ENCODE assay signal across 8 cellular contexts in genomic region chr3:134249442-134249841, GRCh38. TPM values are rescaled to one million over a fixed set of nuclear protein-coding genes. Genes with fewer than 3 reads are reported as not detected.
A peak's percentile ranks its signal among the peaks of the same experiment; 100 is the strongest.
DNase-seq lines count a peak whose midpoint lies in the region; ATAC-seq, FAIRE-seq and TF ChIP-seq lines count a peak whose summit lies in the region.

No MANE protein-coding gene starts in this region.

- POLR2A ChIA-PET in HepG2 (lab: Yijun Ruan, JAX) = interaction anchor here (0.8 kb wide), 1 partner anchor 13 kb away, joined by 3 read pairs; no protein-coding TSS in a partner anchor

- peaks cover 76% of the 10 kb centered on the region for H3K4me1 Mint-ChIP-seq in activated T-cell treated with anti-CD3 and anti-CD28 coated beads, Interleukin-2, amount 50 U/mL, for 72 hours (ENCODE audit: low read depth)

- CTCF ChIA-PET in HepG2 (lab: Yijun Ruan, JAX; ENCODE audit: low intra/inter-chr PET ratio, low total read pairs) = no interaction called here

- H3K4me2 ChIP-seq in HepG2 (ENCODE audit: low read depth, low read length) = peak overlapping the region; percentile 75

- H3K27me3 ChIP-seq in ascending aorta = no peaks in the 10 kb centered on the region
- 0 out of 5 replicates have a peak, but pooled peaks cover 0 to 3% of the 10 kb centered on the region in 2 experiments for H3K27me3 ChIP-seq in HepG2 (ENCODE audit: control insufficient read depth in 1 of 2, insufficient read depth in 2 of 2, low read length in 2 of 2)
- no peaks in the 10 kb centered on the region for H3K27me3 ChIP-seq in transverse colon

- H3K4me3 Mint-ChIP-seq in activated T-cell treated with anti-CD3 and anti-CD28 coated beads, Interleukin-2, amount 50 U/mL, for 72 hours = peak overlapping the region; percentile 85 to 87

- intact Hi-C loops in ascending aorta (cut with DNase I) (no loop called here), HepG2 (cut with micrococcal nuclease; ENCODE audit: unreplicated experiment) (no loop called here), transverse colon (cut with DNase I; ENCODE audit: low total_unique reads) (no loop called here)

- 1% methylated on average over 4 of the region's 4 CpGs for WGBS in HepG2 (ENCODE audit: low lambda C conversion rate)
- 5 to 11% methylated on average over 3 to 4 of the region's 4 CpGs for WGBS in transverse colon (ENCODE audit: low coverage in 1 of 2), 2 donors

- no peak for DNase-seq in activated T-cell treated with anti-CD3 and anti-CD28 coated beads, Interleukin-2, amount 50 U/mL, for 72 hours
- DNase-seq in activated T-cell treated with anti-CD3 and anti-CD28 coated beads, Interleukin-2, amount 50 U/mL, for 48 hours = no peak
- DNase-seq in ascending aorta (ENCODE audit: low spot score in 2 of 2) (no peak), HepG2 (ENCODE audit: low spot score) (no peak), transverse colon (no peak), hepatic stellate cell (ENCODE audit: low spot score) (no peak)

- H3K36me3 ChIP-seq in ascending aorta (no peaks in the 10 kb centered on the region), HepG2 (replicated peaks in 1 of 2; ENCODE audit: control insufficient read depth in 1 of 2, insufficient read depth in 2 of 2, low read length in 2 of 2) (peaks cover 3% of the 10 kb centered on the region in 2 experiments; a peak in 2 of 5 replicates), transverse colon (no peaks in the 10 kb centered on the region)

- no peak for TF ChIP-seq RAD21 in HepG2 (CRISPR knock-in tag; IDR thresholded peaks at IDR 0.05)

- TF ChIP-seq CTCF in ascending aorta (IDR thresholded peaks at IDR 0.05) (no peak), HepG2 (CRISPR knock-in tag; IDR thresholded peaks at IDR 0.05) (no peak), transverse colon (IDR thresholded peaks at IDR 0.05) (no peak)

- H4K20me1 ChIP-seq in HepG2 (ENCODE audit: insufficient read depth, low read length) = peaks cover 23% of the 10 kb centered on the region

- peaks cover 5 to 10% of the 10 kb centered on the region in 2 donors for H3K36me3 Mint-ChIP-seq in activated T-cell treated with anti-CD3 and anti-CD28 coated beads, Interleukin-2, amount 50 U/mL, for 72 hours (ENCODE audit: insufficient read depth in 2 of 2)

- H3K4me3 ChIP-seq in ascending aorta = peak overlapping the region; percentile 85 to 98
- peak overlapping the region; percentile 76 to 85 (median 79); a peak in 5 of 6 replicates for H3K4me3 ChIP-seq in HepG2 (replicated peaks in 1 of 3; ENCODE audit: insufficient read depth in 1 of 3, low read depth in 2 of 3, low read length in 3 of 3)
- peak overlapping the region; percentile 1 to 97 (median 86) for H3K4me3 ChIP-seq in transverse colon

- H3K27ac ChIP-seq in ascending aorta (peak overlapping the region; percentile 87 to 98), HepG2 (ENCODE audit: extremely low read length, insufficient read depth, low read length) (peak overlapping the region; percentile 74), transverse colon (peak overlapping the region; percentile 90 to 95 (median 92))

- peak; percentile 26 for FAIRE-seq in HepG2 (lab: Jason Lieb, UNC)

- H3K4me1 ChIP-seq in ascending aorta (peaks cover 0 to 15% of the 10 kb centered on the region in 2 donors), HepG2 (ENCODE audit: insufficient read depth, low read length) (peaks cover 74% of the 10 kb centered on the region), transverse colon (peaks cover 7 to 59% (median 29%) of the 10 kb centered on the region in 4 donors)

- no peaks in the 10 kb centered on the region for H3K9me3 ChIP-seq in ascending aorta
- H3K9me3 ChIP-seq in HepG2 (ENCODE audit: low read length) = no peaks in the 10 kb centered on the region
- H3K9me3 ChIP-seq in transverse colon = no peaks in the 10 kb centered on the region

- peaks cover 0 to 2% of the 10 kb centered on the region in 2 donors for H3K9me3 Mint-ChIP-seq in activated T-cell treated with anti-CD3 and anti-CD28 coated beads, Interleukin-2, amount 50 U/mL, for 72 hours

- peak overlapping the region; percentile 69 for H3K27ac Mint-ChIP-seq in activated T-cell treated with anti-CD3 and anti-CD28 coated beads, Interleukin-2, amount 50 U/mL, for 72 hours

- H2AFZ ChIP-seq in HepG2 (ENCODE audit: low read length) = no peak overlapping the region

- in situ Hi-C loops in HepG2 (cut with HindIII; ENCODE audit: extremely low pct_ligation_motif_present, low pct_unique_long_range_greater_than_20kb) (no loop called here), transverse colon (cut with MboI; ENCODE audit: low pct_ligation_motif_present in 1 of 4, low pct_unique_long_range_greater_than_20kb in 1 of 4, low sequenced_read_pairs in 3 of 4) (no loop called here)

- peaks cover 2% of the 10 kb centered on the region for H3K27me3 Mint-ChIP-seq in activated T-cell treated with anti-CD3 and anti-CD28 coated beads, Interleukin-2, amount 50 U/mL, for 72 hours (ENCODE audit: low read depth)

- TF ChIP-seq POLR2A in HepG2 (IDR thresholded peaks at IDR 0.05; ENCODE audit: insufficient read depth in 1 of 2, low read depth in 2 of 2, low read length in 2 of 2) (no peak), transverse colon (IDR thresholded peaks at IDR 0.05) (no peak)

- no peak for TF ChIP-seq EP300 in HepG2 (IDR thresholded peaks at IDR 0.05; ENCODE audit: low read depth in 2 of 2, low read length in 2 of 2)
- no peak for TF ChIP-seq EP300 in HepG2 (CRISPR knock-in tag; IDR thresholded peaks at IDR 0.05; ENCODE audit: borderline replicate concordance)
- TF ChIP-seq EP300 in transverse colon (IDR thresholded peaks at IDR 0.05; ENCODE audit: low read depth) = no peak

- H3K79me2 ChIP-seq in HepG2 (ENCODE audit: insufficient read depth, low read length) = peaks cover 56% of the 10 kb centered on the region

- ATAC-seq in activated T-cell treated with anti-CD3 and anti-CD28 coated beads, Interleukin-2, amount 50 U/mL, for 72 hours (replicated peaks in 1 of 2) = no peak
- ATAC-seq in HepG2 (no peak), GM21529 (IDR thresholded peaks at IDR 0.05; ENCODE audit: unreplicated experiment) (no peak), HG03159 (IDR thresholded peaks at IDR 0.05; ENCODE audit: unreplicated experiment) (no peak)

- TSS peak; percentile 59 for BruUV-seq in HepG2 (replicated peaks; lab: Mats Ljungman, UMichigan)

- H3K9ac ChIP-seq in HepG2 (ENCODE audit: insufficient read depth, low read depth, low read length) = peak overlapping the region; percentile 73

TF ChIP-seq in HepG2, 621 proteins besides CTCF, POLR2A, EP300 and RAD21 (continues in another document):
- TF ChIP-seq TEF (CRISPR knock-in tag; IDR thresholded peaks at IDR 0.05) (no peak), PHF8 (CRISPR knock-in tag; IDR thresholded peaks at IDR 0.05) (no peak), ZNF850 (CRISPR knock-in tag; conservative IDR thresholded peaks at IDR 0.05) (no peak), MAZ (IDR thresholded peaks at IDR 0.05; ENCODE audit: borderline replicate concordance, low read depth, low read length) (no peak), MAZ (CRISPR knock-in tag; IDR thresholded peaks at IDR 0.05; ENCODE audit: low read depth) (no peak), TOPORS (CRISPR knock-in tag; IDR thresholded peaks at IDR 0.05) (no peak), ZNF343 (CRISPR knock-in tag; IDR thresholded peaks at IDR 0.05) (no peak), SOX6 (IDR thresholded peaks at IDR 0.05) (no peak), SOX6 (CRISPR knock-in tag; IDR thresholded peaks at IDR 0.05) (no peak)

RNA-seq across cellular contexts. Expression of gene RYK, which starts 1.2 kb away (rescaled TPM):
- 10 to 100 TPM; 18.1 to 23.5 TPM for total RNA-seq in activated T-cell treated with anti-CD3 and anti-CD28 coated beads, Interleukin-2, amount 50 U/mL, for 72 hours
- total RNA-seq in ascending aorta (13.5 TPM), HepG2 (2016; rRNA removed; fragmentation: Illumina TruSeq; extraction: Trizol) (58.7 and 66.2 TPM in 2 replicates), transverse colon (10 to 100 TPM; 20.2 to 91.1 (median 61.6) TPM)
- 78.1 and 78.2 TPM in 2 replicates for total RNA-seq in HepG2 (2016; cell fraction: cytosol; rRNA removed; fragmentation: Illumina TruSeq; extraction: Trizol; ENCODE audit: low read depth)
- total RNA-seq in HepG2 (2016; cell fraction: insoluble cytoplasmic fraction; rRNA removed; fragmentation: Illumina TruSeq; extraction: Trizol) = 52.1 and 70.0 TPM in 2 replicates
- 77.4 and 91.4 TPM in 2 replicates for total RNA-seq in HepG2 (2016; cell fraction: membrane; rRNA removed; fragmentation: Illumina TruSeq; extraction: Trizol)
- 66.9 and 80.4 TPM in 2 replicates for total RNA-seq in HepG2 (2016; cell fraction: nucleus; rRNA removed; fragmentation: Illumina TruSeq; extraction: Trizol)
- polyA plus RNA-seq in HepG2 (2011; rRNA removed) = 30.8 and 35.0 TPM in 2 replicates
- polyA plus RNA-seq in HepG2 (2011; cell fraction: cytosol; rRNA removed) = 16.0 and 20.5 TPM in 2 replicates
- polyA plus RNA-seq in HepG2 (2011; cell fraction: nucleus; rRNA removed) = 30.8 and 37.4 TPM in 2 replicates
- polyA plus RNA-seq in HepG2 (2012) = 29.3 and 30.2 TPM in 2 replicates
- polyA plus RNA-seq in HepG2 (2016; cell fraction: cytosol; fragmentation: Illumina TruSeq; extraction: Trizol; ENCODE audit: low read depth) = 19.2 and 19.8 TPM in 2 replicates
- polyA plus RNA-seq in HepG2 (2016; cell fraction: insoluble cytoplasmic fraction; fragmentation: Illumina TruSeq; extraction: Trizol; ENCODE audit: low read depth) = 56.6 and 58.1 TPM in 2 replicates
- polyA plus RNA-seq in HepG2 (2016; cell fraction: membrane; fragmentation: Illumina TruSeq; extraction: Trizol; ENCODE audit: low read depth) = 49.6 and 56.3 TPM in 2 replicates
- 75.7 and 79.3 TPM in 2 replicates for polyA plus RNA-seq in HepG2 (2016; cell fraction: nucleus; fragmentation: Illumina TruSeq; extraction: Trizol; ENCODE audit: insufficient read depth, low read depth)
- 40.1 and 68.9 TPM in 2 replicates for polyA minus RNA-seq in HepG2 (2011; rRNA and poly(A)+ RNA removed; ENCODE audit: low replicate concordance)
- polyA minus RNA-seq in HepG2 (2011; cell fraction: cytosol; rRNA and poly(A)+ RNA removed) = 17.1 and 17.7 TPM in 2 replicates
- 93.1 and 104 TPM in 2 replicates for polyA minus RNA-seq in HepG2 (2011; cell fraction: nucleus; rRNA and poly(A)+ RNA removed)
